23 cellular contexts compared by ENCODE assay signal in the genomic region with DNA sequence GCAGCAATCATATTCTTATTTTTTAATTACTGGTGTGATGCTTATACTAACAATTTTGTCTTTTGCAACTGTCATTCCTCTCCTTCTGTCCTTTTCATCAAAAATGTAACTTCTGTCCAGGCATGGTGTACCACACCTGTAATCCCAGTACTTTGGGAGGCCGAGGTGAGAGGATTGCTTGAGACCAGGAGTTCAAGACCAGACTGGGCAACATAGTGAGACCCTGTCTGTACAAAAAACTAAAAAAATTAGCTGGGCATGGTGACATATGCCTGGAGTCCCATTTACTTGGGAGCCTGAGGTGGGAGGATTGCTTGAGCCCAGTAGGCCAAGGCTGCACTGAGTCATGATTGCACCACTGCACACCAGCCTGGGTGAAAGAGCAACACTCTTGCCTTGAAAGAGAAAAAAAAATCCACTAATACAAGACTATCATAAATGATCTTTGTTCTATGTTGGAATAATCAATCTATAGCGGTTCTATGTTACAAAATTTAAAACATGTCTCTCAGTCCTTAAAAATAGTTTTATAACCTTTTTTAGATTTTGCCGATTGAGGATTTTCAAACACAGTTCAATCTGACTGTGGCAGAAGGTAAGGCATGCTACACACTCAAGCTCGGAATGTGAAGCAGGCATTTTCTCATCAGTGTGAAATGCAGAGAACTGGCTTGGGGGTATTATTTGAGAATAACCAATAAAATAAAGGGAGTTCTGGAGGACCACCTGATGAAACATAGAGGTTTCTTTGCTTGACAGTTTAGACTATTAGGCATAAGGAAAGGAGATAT.
"Had no signal": no experiment of that assay in that cellular context is flagged by ENCODE, and none has a peak within 500 bp of the region (broad histone marks: within the 10 kb centered on the region; RNA-seq: fewer than 3 reads in every experiment).

No MANE protein-coding gene starts in this region.

- H3K36me3 Mint-ChIP-seq: activated CD8-positive, alpha-beta memory T cell treated with anti-CD3 and anti-CD28 coated beads, Interleukin-2, amount 10 ng/mL, durations not matched to agents 7 days and 5 days; activated naive CD4-positive, alpha-beta T cell treated with anti-CD3 and anti-CD28 coated beads, Interleukin-2, amount 10 ng/mL, durations not matched to agents 7 days and 5 days; immature natural killer cell; naive B cell had no signal

- H3K4me1 ChIP-seq: gastrocnemius medialis, heart left ventricle, sigmoid colon, stomach had no signal

- H3K9me3 Mint-ChIP-seq: activated naive CD4-positive, alpha-beta T cell treated with anti-CD3 and anti-CD28 coated beads, Interleukin-2, amount 10 ng/mL, durations not matched to agents 7 days and 5 days; activated T-helper 2 cell treated with anti-CD3 and anti-CD28 coated beads, Interferon-gamma antibody, Interleukin-2, Interleukin-4, amounts not matched to agents 10 μg/mL and 5 μg/mL and 100 μg/mL, durations not matched to agents 14 hours and 24 hours and 36 hours; immature natural killer cell; naive B cell had no signal

- H3K4me1 Mint-ChIP-seq: activated CD8-positive, alpha-beta memory T cell treated with anti-CD3 and anti-CD28 coated beads, Interleukin-2, amount 10 ng/mL, durations not matched to agents 7 days and 5 days; activated naive CD4-positive, alpha-beta T cell treated with anti-CD3 and anti-CD28 coated beads, Interleukin-2, amount 10 ng/mL, durations not matched to agents 7 days and 5 days; immature natural killer cell; naive B cell had no signal

- H3K4me3 Mint-ChIP-seq: activated CD8-positive, alpha-beta memory T cell treated with anti-CD3 and anti-CD28 coated beads, Interleukin-2, amount 10 ng/mL, durations not matched to agents 7 days and 5 days; activated naive CD4-positive, alpha-beta T cell treated with anti-CD3 and anti-CD28 coated beads, Interleukin-2, amount 10 ng/mL, durations not matched to agents 7 days and 5 days; immature natural killer cell; naive B cell had no signal

- ATAC-seq: activated CD8-positive, alpha-beta memory T cell treated with anti-CD3 and anti-CD28 coated beads, Interleukin-2, amount 10 ng/mL, durations not matched to agents 7 days and 5 days; body of pancreas; gastrocnemius medialis; heart left ventricle; left cardiac atrium had no signal

- H3K4me3 ChIP-seq: body of pancreas, gastrocnemius medialis, heart left ventricle, lung, ovary, sigmoid colon, stomach, thoracic aorta had no signal

- H3K27ac Mint-ChIP-seq: activated CD8-positive, alpha-beta memory T cell treated with anti-CD3 and anti-CD28 coated beads, Interleukin-2, amount 10 ng/mL, durations not matched to agents 7 days and 5 days; activated naive CD4-positive, alpha-beta T cell treated with anti-CD3 and anti-CD28 coated beads, Interleukin-2, amount 10 ng/mL, durations not matched to agents 7 days and 5 days; activated T-helper 2 cell treated with anti-CD3 and anti-CD28 coated beads, Interferon-gamma antibody, Interleukin-2, Interleukin-4, amounts not matched to agents 10 μg/mL and 5 μg/mL and 100 μg/mL, durations not matched to agents 14 hours and 24 hours and 36 hours; immature natural killer cell; naive B cell had no signal

- H3K27me3 Mint-ChIP-seq: activated CD8-positive, alpha-beta memory T cell treated with anti-CD3 and anti-CD28 coated beads, Interleukin-2, amount 10 ng/mL, durations not matched to agents 7 days and 5 days; activated naive CD4-positive, alpha-beta T cell treated with anti-CD3 and anti-CD28 coated beads, Interleukin-2, amount 10 ng/mL, durations not matched to agents 7 days and 5 days; naive B cell had no signal

- H3K27ac ChIP-seq: body of pancreas, gastrocnemius medialis, heart left ventricle, ovary, sigmoid colon, stomach, thoracic aorta had no signal

- H3K36me3 ChIP-seq: gastrocnemius medialis, ovary had no signal

- FAIRE-seq: endothelial cell of umbilical vein had no signal

- DNase-seq: activated CD4-positive, alpha-beta T cell treated with anti-CD3 and anti-CD28 coated beads, Interleukin-2, amount 50 U/mL, for 4 hours; activated CD4-positive, CD25-positive, alpha-beta regulatory T cell treated with anti-CD3 and anti-CD28 coated beads, Interleukin-2, amount 50 U/mL, for 72 hours; activated CD8-positive, alpha-beta memory T cell treated with anti-CD3 and anti-CD28 coated beads, Interleukin-2, amount 10 ng/mL, durations not matched to agents 7 days and 5 days; activated naive CD4-positive, alpha-beta T cell treated with anti-CD3 and anti-CD28 coated beads, Interleukin-2, amount 10 ng/mL, durations not matched to agents 7 days and 5 days; activated T-cell treated with anti-CD3 and anti-CD28 coated beads, Interleukin-2, amount 50 U/mL, for 1 hour; cortex of kidney; effector CD8-positive, alpha-beta T cell; gastrocnemius medialis; heart left ventricle; immature natural killer cell; left cardiac atrium; naive B cell; ovary; sigmoid colon; stimulated activated CD4-positive, alpha-beta T cell treated with anti-CD3 and anti-CD28 coated beads, Interleukin-12 subunit alpha, Interleukin-12 subunit beta, amount 100 ng/mL, for 4 hours; stimulated activated CD4-positive, alpha-beta T cell treated with anti-CD3 and anti-CD28 coated beads, Interleukin-2, amount 100 ng/mL, for 24 hours; stomach; T-helper 9 cell had no signal

- H3K9me3 ChIP-seq: body of pancreas, gastrocnemius medialis, heart left ventricle, ovary, sigmoid colon, stomach, thoracic aorta had no signal

- H3K27me3 ChIP-seq: body of pancreas, gastrocnemius medialis, heart left ventricle, ovary, sigmoid colon, stomach had no signal
